ENCODE assay signal across 9 cellular contexts in the genomic region with DNA sequence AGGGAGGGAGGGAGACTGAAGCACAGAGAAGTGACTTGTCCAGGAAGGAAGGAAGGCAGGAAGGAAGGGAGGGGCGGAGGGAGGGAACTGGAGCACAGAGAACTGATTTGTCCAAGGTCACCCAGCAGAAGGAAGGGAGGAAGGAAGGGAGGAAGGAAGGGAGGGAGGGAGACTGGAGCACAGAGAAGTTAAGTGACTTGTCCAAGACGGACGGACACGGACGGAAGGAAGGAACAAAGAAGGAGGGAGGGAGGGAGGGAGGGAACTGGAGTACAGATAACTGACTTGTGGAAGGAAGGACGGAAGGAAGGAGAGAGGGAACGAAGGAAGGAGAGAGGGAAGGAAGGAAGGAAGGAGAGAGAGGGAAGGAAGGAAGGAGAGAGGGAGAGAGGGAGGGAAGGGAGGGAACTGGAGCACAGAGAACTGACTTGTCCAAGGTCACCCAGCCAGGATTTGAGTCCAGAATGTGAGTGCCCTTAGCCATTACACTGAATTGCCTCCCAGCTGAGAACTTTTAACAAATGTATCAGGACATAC. TPM values are rescaled to one million over a fixed set of nuclear protein-coding genes. Genes with fewer than 3 reads are reported as not detected.
A peak's percentile ranks its signal among the peaks of the same experiment; 100 is the strongest.
DNase-seq lines count a peak whose midpoint lies in the region; ATAC-seq, FAIRE-seq and TF ChIP-seq lines count a peak whose summit lies in the region.
"Had no signal": no experiment of that assay in that cellular context is flagged by ENCODE, and none has a peak within 500 bp of the region (broad histone marks: within the 10 kb centered on the region; RNA-seq: fewer than 3 reads in every experiment).

No MANE protein-coding gene starts in this region.

- DNase-seq in DMS53 (lab: John Stamatoyannopoulos, UW) (peak; percentile 12), DMS53 treated with DMSO at 0.1 percent for 48 hours (lab: John Stamatoyannopoulos, UW; ENCODE audit: unreplicated experiment) (no peak), OCI-LY7 (ENCODE audit: low spot score) (no peak), epithelial cell of proximal tubule (ENCODE audit: low read depth) (no peak), small intestine (peak; percentile 82), WERI-Rb-1 (no peak), GM20000 (ENCODE audit: low spot score) (no peak)

- H4K20me1 ChIP-seq in OCI-LY7 (ENCODE audit: insufficient read depth, low read length) = no peaks in the 10 kb centered on the region

- H3K27me3 ChIP-seq in small intestine (ENCODE audit: control insufficient read depth in 2 of 2, insufficient read depth in 2 of 2, low read length in 2 of 2) (no peaks in the 10 kb centered on the region), WERI-Rb-1 (ENCODE audit: insufficient read depth, low read depth, severe bottlenecking) (no peaks in the 10 kb centered on the region)

- H3K4me1 ChIP-seq in OCI-LY7 (ENCODE audit: insufficient read depth, low read length, poor library complexity, severe bottlenecking) (peaks cover 18% of the 10 kb centered on the region), small intestine (ENCODE audit: control insufficient read depth in 2 of 2, insufficient read depth in 1 of 2, low read depth in 1 of 2, low read length in 1 of 2) (peaks cover 0 to 3% of the 10 kb centered on the region in 2 donors)

- CTCF ChIA-PET in OCI-LY7 (lab: Charles Lee; ENCODE audit: unreplicated experiment) = no interaction called here

- H3K27ac ChIP-seq in OCI-LY7 (ENCODE audit: low read depth, low read length, poor library complexity, severe bottlenecking) (no peak overlapping the region), small intestine (ENCODE audit: low read depth in 1 of 2, low read length in 1 of 2) (peak overlapping the region; percentile 41 to 65), WERI-Rb-1 (no peak overlapping the region)

- H3K4me2 ChIP-seq in OCI-LY7 (ENCODE audit: low read length) = peak overlapping the region; percentile 71

- no peaks in the 10 kb centered on the region for H3K9me3 ChIP-seq in OCI-LY7 (ENCODE audit: low read length)
- H3K9me3 ChIP-seq in small intestine (ENCODE audit: control insufficient read depth, low read depth) = no peaks in the 10 kb centered on the region
- H3K9me3 ChIP-seq in WERI-Rb-1 (ENCODE audit: severe bottlenecking) = no peaks in the 10 kb centered on the region

- intact Hi-C loops in OCI-LY7 (cut with micrococcal nuclease; ENCODE audit: unreplicated experiment) = loop anchor here (5.0 kb wide), 4 partner anchors 265 to 805 kb away; a partner anchor contains a TSS

- peaks cover 49% of the 10 kb centered on the region for H3K79me2 ChIP-seq in OCI-LY7 (ENCODE audit: insufficient read depth, low read depth, low read length)

- ATAC-seq in HG03175 (IDR thresholded peaks at IDR 0.05; ENCODE audit: unreplicated experiment) = no peak

- 7 to 35% (median 30%) methylated on average over 7 of the region's 7 CpGs for WGBS in small intestine, 3 donors

- BruUV-seq in OCI-LY7 (replicated peaks; lab: Mats Ljungman, UMichigan) = no TSS peak

- POLR2A ChIA-PET in OCI-LY7 (lab: Charles Lee) = no interaction called here

- H3K36me3 ChIP-seq in OCI-LY7 (ENCODE audit: insufficient read depth, low read length) = peaks cover 14% of the 10 kb centered on the region
- no peaks in the 10 kb centered on the region for H3K36me3 ChIP-seq in small intestine (ENCODE audit: control insufficient read depth in 2 of 2, insufficient read depth in 2 of 2, low read length in 2 of 2)
- H3K36me3 ChIP-seq in WERI-Rb-1 = no peaks in the 10 kb centered on the region; the same call in 1 of the 2 replicates

- no peaks in the 10 kb centered on the region for H3K9me2 ChIP-seq in OCI-LY7 (ENCODE audit: insufficient read depth, low read length)

- H2AFZ ChIP-seq in OCI-LY7 (ENCODE audit: low read length) = no peak overlapping the region

- FAIRE-seq in small intestine (lab: Jason Lieb, UNC) = no peak
- FAIRE-seq: A204.1 had no signal

- peak overlapping the region; percentile 85 for H3K4me3 ChIP-seq in OCI-LY7 (ENCODE audit: low read depth, low read length, poor library complexity, severe bottlenecking)
- peak overlapping the region; percentile 81 for H3K4me3 ChIP-seq in epithelial cell of proximal tubule (ENCODE audit: low read depth, low read length)
- peak overlapping the region in 1 of 2 donors; percentile 87 for H3K4me3 ChIP-seq in small intestine (ENCODE audit: low read depth in 1 of 2, low read length in 2 of 2)
- H3K4me3 ChIP-seq in WERI-Rb-1 (ENCODE audit: low read depth, low read length) = no peak overlapping the region

- TF ChIP-seq CTCF in OCI-LY7 (conservative IDR thresholded peaks at IDR 0.05; ENCODE audit: low read length) (no peak), epithelial cell of proximal tubule (conservative IDR thresholded peaks at IDR 0.05; ENCODE audit: low read depth, low read length) (no peak), WERI-Rb-1 (IDR thresholded peaks at IDR 0.05; ENCODE audit: low read depth, low read length) (no peak), GM20000 (IDR thresholded peaks at IDR 0.05; ENCODE audit: extremely low read depth, missing control alignments) (no peak)

RNA-seq across cellular contexts. Expression of a gene that starts 1.5 kb away (rescaled TPM):
- 20.9 and 23.3 TPM in 2 replicates for total RNA-seq in OCI-LY7 (2014; rRNA removed; shearing (Covaris generic))
- total RNA-seq in OCI-LY7 (2022) (21.1 and 21.6 TPM in 2 replicates), epithelial cell of proximal tubule (41.2 and 50.1 TPM in 2 replicates)
- 10 to 100 TPM; 10.3 to 21.5 (median 14.5) TPM for polyA plus RNA-seq in small intestine

Comparison
In these comparisons a context has a peak if more than half of its experiments do, and no peak if none do; other contexts are left out.
1. DNase-seq: peak in DMS53 (single experiment) and small intestine (single experiment); none in DMS53 treated with DMSO at 0.1 percent for 48 hours (single experiment), OCI-LY7 (single experiment), epithelial cell of proximal tubule (single experiment), WERI-Rb-1 (single experiment) and GM20000 (single experiment).
2. H3K27ac ChIP-seq: peak in small intestine (2 of 2); none in OCI-LY7 (single experiment) and WERI-Rb-1 (single experiment).